In the genomic region with DNA sequence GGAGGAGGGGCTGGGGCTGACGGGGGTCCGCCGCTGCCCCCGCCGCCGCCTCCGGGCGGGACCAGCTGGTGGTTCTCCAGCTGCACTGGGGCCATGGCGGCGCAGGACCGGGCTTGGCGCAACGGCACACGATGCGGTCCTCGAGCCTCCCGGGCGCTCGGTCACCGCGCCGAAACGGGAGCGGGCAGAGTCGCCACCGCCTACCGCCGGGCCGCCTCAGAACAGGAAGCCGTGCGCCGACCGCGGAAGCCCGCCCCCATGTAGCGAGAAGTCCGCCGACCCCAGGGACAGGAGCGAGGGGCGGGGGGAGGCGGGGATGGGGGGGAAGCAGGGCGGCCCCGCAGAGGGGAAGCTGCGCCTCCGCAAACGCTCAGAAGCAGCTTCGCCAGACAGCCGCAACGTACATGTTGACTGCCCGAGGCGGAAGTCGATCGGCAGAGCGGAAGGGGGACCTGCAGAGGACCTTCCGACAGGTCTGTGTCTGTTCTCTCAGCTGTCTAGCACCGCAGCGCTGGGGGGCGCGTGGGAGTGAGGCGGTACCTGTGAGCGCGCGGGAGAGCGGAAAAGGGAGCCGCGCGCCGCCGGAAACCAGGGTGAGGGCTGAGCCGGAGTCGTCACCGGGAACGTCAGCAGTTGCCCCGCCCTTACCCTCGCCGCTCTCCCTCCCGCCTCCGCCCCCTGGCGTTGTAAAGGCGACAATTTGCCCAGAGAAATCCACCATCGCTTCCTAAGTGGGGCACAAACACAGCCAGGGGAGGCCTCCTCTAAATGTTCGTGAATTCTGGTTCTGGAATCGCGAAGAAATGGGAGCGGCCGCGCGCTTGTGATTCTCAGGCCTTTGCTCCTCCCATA, we compare ENCODE assay signal across 8 cellular contexts. TPM values are rescaled to one million over a fixed set of nuclear protein-coding genes. Genes with fewer than 3 reads are reported as not detected.
DNase-seq lines count a peak whose midpoint lies in the region; ATAC-seq and TF ChIP-seq lines count a peak whose summit lies in the region.

MED14 (minus strand) TSS at position 225 of the 852 bp plus-strand sequence; CDS start at position 95, 130 bp downstream.

- H3K9ac ChIP-seq in mammary epithelial cell (ENCODE audit: insufficient read depth, low read length) = peak within 1 kb of the TSS; percentile 82
- peak within 1 kb of the TSS; percentile 96 for H3K9ac ChIP-seq in smooth muscle cell (ENCODE audit: low read depth)

- no peaks in the 10 kb centered on the region for H3K27me3 ChIP-seq in WERI-Rb-1 (ENCODE audit: insufficient read depth, low read depth, severe bottlenecking)
- no peaks in the 10 kb centered on the region for H3K27me3 ChIP-seq in mammary epithelial cell (ENCODE audit: insufficient read depth, low read length)
- H3K27me3 ChIP-seq in smooth muscle cell (ENCODE audit: low read depth) = no peaks in the 10 kb centered on the region

- BruUV-seq in mammary epithelial cell (replicated peaks; lab: Mats Ljungman, UMichigan) = no TSS peak

- dilution Hi-C loops in mammary epithelial cell (cut with HindIII; ENCODE audit: low sequenced_read_pairs) = no loop called here

- H3K79me2 ChIP-seq in mammary epithelial cell (ENCODE audit: insufficient read depth, low read length) = peaks cover 47% of the 10 kb centered on the region
- H3K79me2 ChIP-seq in smooth muscle cell (ENCODE audit: low read depth) = peaks cover 35% of the 10 kb centered on the region

- WGBS in mammary epithelial cell (ENCODE audit: low coverage, missing lambda C conversion rate) = 2% methylated on average over 25 of the region's 88 CpGs
- WGBS in smooth muscle cell (ENCODE audit: low lambda C conversion rate) = 42% methylated on average over 82 of the region's 88 CpGs

- peak; percentile 60 for TF ChIP-seq CTCF in WERI-Rb-1 (IDR thresholded peaks at IDR 0.05; ENCODE audit: low read depth, low read length)
- TF ChIP-seq CTCF in mammary epithelial cell (conservative IDR thresholded peaks at IDR 0.05 in 1 of 2, IDR thresholded peaks at IDR 0.05 in 1 of 2; ENCODE audit: extremely low read depth in 1 of 2, insufficient read depth in 1 of 2, low read depth in 1 of 2, low read length in 2 of 2) = peak; percentile 28 to 75
- peak; percentile 38 for TF ChIP-seq CTCF in smooth muscle cell (IDR thresholded peaks at IDR 0.05; ENCODE audit: borderline replicate concordance, insufficient read depth, poor library complexity, severe bottlenecking)

- H2AFZ ChIP-seq in mammary epithelial cell (ENCODE audit: low read depth, low read length) (peak within 1 kb of the TSS; percentile 92), smooth muscle cell (ENCODE audit: low read depth) (peak within 1 kb of the TSS; percentile 41)

- H3K4me2 ChIP-seq in mammary epithelial cell (ENCODE audit: insufficient read depth, low read depth, low read length) (peak within 1 kb of the TSS; percentile 54), smooth muscle cell (peak within 1 kb of the TSS; percentile 88)

- H3K4me1 ChIP-seq in mammary epithelial cell (ENCODE audit: insufficient read depth, low read length) (peaks cover 3% of the 10 kb centered on the region), smooth muscle cell (ENCODE audit: low read depth) (peaks cover 16% of the 10 kb centered on the region)

- ATAC-seq in GM18873 (IDR thresholded peaks at IDR 0.05; ENCODE audit: low FRiP score, unreplicated experiment) = peak; percentile 81
- peak; percentile 81 for ATAC-seq in HG03139 (IDR thresholded peaks at IDR 0.05; ENCODE audit: unreplicated experiment)

- DNase-seq in AG08395 (ENCODE audit: low spot score) (peak; percentile 81), NCI-H2196 treated with DMSO at 0.1 percent for 48 hours (lab: John Stamatoyannopoulos, UW; ENCODE audit: unreplicated experiment) (peak; percentile 79), WERI-Rb-1 (peak; percentile 96), mammary epithelial cell (peak; percentile 93), iPS-NIHi11 (ENCODE audit: low spot score) (peak; percentile 81), smooth muscle cell (lab: John Stamatoyannopoulos, UW; ENCODE audit: unreplicated experiment) (peak; percentile 44)

- no peaks in the 10 kb centered on the region for H4K20me1 ChIP-seq in mammary epithelial cell (ENCODE audit: insufficient read depth, low read length)
- peaks cover 39% of the 10 kb centered on the region for H4K20me1 ChIP-seq in smooth muscle cell (ENCODE audit: low read depth)

- H3K27ac ChIP-seq in WERI-Rb-1 (peak within 1 kb of the TSS; percentile 90), mammary epithelial cell (ENCODE audit: insufficient read depth, low read depth, low read length) (peak within 1 kb of the TSS; percentile 87), smooth muscle cell (ENCODE audit: low read depth) (peak within 1 kb of the TSS; percentile 99)

- CTCF ChIA-PET in mammary epithelial cell (lab: Charles Lee; ENCODE audit: low non-redundant PET) = interaction anchor here (0.6 kb wide), 1 partner anchor 1384 kb away, joined by 3 read pairs; no protein-coding TSS in a partner anchor

- no peaks in the 10 kb centered on the region for H3F3A ChIP-seq in smooth muscle cell (ENCODE audit: low read depth)

- H3K9me3 ChIP-seq in WERI-Rb-1 (ENCODE audit: severe bottlenecking) = no peaks in the 10 kb centered on the region
- no peaks in the 10 kb centered on the region for H3K9me3 ChIP-seq in mammary epithelial cell (replicated peaks; ENCODE audit: insufficient read depth, low read length)
- H3K9me3 ChIP-seq in smooth muscle cell (replicated peaks; ENCODE audit: low read depth) = no peaks in the 10 kb centered on the region

- in situ Hi-C loops in mammary epithelial cell (cut with MboI; ENCODE audit: low sequenced_read_pairs in 2 of 2) = no loop called here

- peaks cover 12% of the 10 kb centered on the region for H3K36me3 ChIP-seq in WERI-Rb-1
- H3K36me3 ChIP-seq in mammary epithelial cell (ENCODE audit: insufficient read depth, low read length) = no peaks in the 10 kb centered on the region
- no peaks in the 10 kb centered on the region for H3K36me3 ChIP-seq in smooth muscle cell (ENCODE audit: low read depth)

- intact Hi-C loops in mammary epithelial cell (cut with micrococcal nuclease) = loop anchor here (1.0 to 5.0 kb wide), 4 partner anchors 43 to 187 kb away; no protein-coding TSS in a partner anchor

- H3K4me3 ChIP-seq in WERI-Rb-1 (ENCODE audit: low read depth, low read length) = peak within 1 kb of the TSS; percentile 99
- peak within 1 kb of the TSS; percentile 51 to 88 (median 58) for H3K4me3 ChIP-seq in mammary epithelial cell (replicated peaks in 1 of 3; ENCODE audit: insufficient read depth in 1 of 3, low read depth in 2 of 3, low read length in 3 of 3)
- peak within 1 kb of the TSS; percentile 71 for H3K4me3 ChIP-seq in smooth muscle cell

RNA-seq across cellular contexts. Expression of gene MED14, which starts in this region (rescaled TPM):
- total RNA-seq in mammary epithelial cell (10 to 100 TPM; 25.7 to 58.7 TPM), smooth muscle cell (47.3 and 56.2 TPM in 2 replicates)
- polyA plus RNA-seq in mammary epithelial cell (17.7 TPM), smooth muscle cell (9.4 and 14.2 TPM in 2 replicates)
- polyA minus RNA-seq in mammary epithelial cell = 170 TPM

Comparison
In these comparisons a context has a peak if more than half of its experiments do, and no peak if none do; other contexts are left out.
1. Peak in every context shown above with its lines: DNase-seq, ATAC-seq, H3K4me3 ChIP-seq and H3K27ac ChIP-seq.
2. DNase-seq: peak in every context shown above with its lines; median percentile 96 in WERI-Rb-1; 93 in mammary epithelial cell; 81 in AG08395; 81 in iPS-NIHi11; 79 in NCI-H2196 treated with DMSO at 0.1 percent for 48 hours; 44 in smooth muscle cell.